In the genomic region with DNA sequence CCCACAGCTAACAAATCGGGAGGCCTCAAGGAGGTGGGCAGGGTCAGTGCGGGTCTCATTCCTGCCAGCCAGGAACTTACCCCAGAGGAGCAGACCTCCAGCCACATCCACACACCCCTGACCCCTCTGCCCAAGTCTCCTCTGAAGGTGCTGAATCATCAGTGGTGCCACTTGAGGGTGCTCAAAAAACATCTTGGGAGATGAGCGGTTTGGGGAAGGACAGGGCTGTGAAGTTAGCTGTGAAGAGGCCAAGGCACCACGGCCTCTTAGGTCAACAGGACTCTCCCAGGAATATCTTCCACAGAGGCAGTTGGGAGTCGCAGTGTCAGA, we compare ENCODE assay signal across 14 cellular contexts. TPM values are rescaled to one million over a fixed set of nuclear protein-coding genes. Genes with fewer than 3 reads are reported as not detected.
DNase-seq lines count a peak whose midpoint lies in the region; ATAC-seq and TF ChIP-seq lines count a peak whose summit lies in the region.
"Had no signal": no experiment of that assay in that cellular context is flagged by ENCODE, and none has a peak within 500 bp of the region (broad histone marks: within the 10 kb centered on the region; RNA-seq: fewer than 3 reads in every experiment).

No MANE protein-coding gene starts in this region.

- no peaks in the 10 kb centered on the region; a peak in 1 of 5 replicates for H3K9me3 Mint-ChIP-seq in H9
- H3K9me3 Mint-ChIP-seq in endodermal cell: no peaks in the 10 kb centered on the region

- H3K4me1 Mint-ChIP-seq in H9 (peaks cover 9 to 15% of the 10 kb centered on the region in 2 experiments), endodermal cell (peaks cover 9% of the 10 kb centered on the region)

- peak overlapping the region in 10 of 11 experiments; percentile 7 to 90 (median 82); a peak in 16 of 22 replicates for H3K4me2 ChIP-seq in BLaER1 treated with 17β-estradiol and CSF1 and Interleukin-3, amounts not matched to agents 10 nM and 100 nM
- H3K4me2 ChIP-seq in H9 (ENCODE audit: insufficient read depth, insufficient read length, low read length) (no peak overlapping the region), osteoblast (ENCODE audit: insufficient read depth, low read length) (peak overlapping the region; percentile 82)

- H3K23ac ChIP-seq in H9 (ENCODE audit: insufficient read length, low read depth, low read length): no peak overlapping the region

- H3K79me1 ChIP-seq in H9 (ENCODE audit: insufficient read depth, low read depth, low read length, poor library complexity, severe bottlenecking): no peaks in the 10 kb centered on the region

- no peak overlapping the region for H4K5ac ChIP-seq in H9 (ENCODE audit: insufficient read length, low read depth, low read length)

- H2BK5ac ChIP-seq in H9 (ENCODE audit: insufficient read length, low read length): no peak overlapping the region

- peak overlapping the region; percentile 58 to 74; a peak in 3 of 5 replicates for H3K4me3 Mint-ChIP-seq in H9
- H3K4me3 Mint-ChIP-seq in endodermal cell: peak overlapping the region; percentile 57

- no peak overlapping the region for H2BK20ac ChIP-seq in H9 (ENCODE audit: low read depth, low read length, poor library complexity, severe bottlenecking)

- no peak for DNase-seq in H9
- DNase-seq in endodermal cell: no peak
- peak; percentile 73 for DNase-seq in osteoblast (ENCODE audit: insufficient read length, low spot score, missing footprints)
- DNase-seq in dermis blood vessel endothelial cell: no peak
- DNase-seq in GM19240 (ENCODE audit: insufficient read length, low spot score): no peak
- no peak for DNase-seq in coronary artery (ENCODE audit: low spot score)
- DNase-seq: DND-41; midbrain; NCI-H1694; stimulated activated CD4-positive, alpha-beta T cell treated with anti-CD3 and anti-CD28 coated beads, Interleukin-4, amount 100 ng/mL, for 1 hour had no signal

- H3K27me3 Mint-ChIP-seq in H9 (ENCODE audit: low read depth) (peaks cover 43% of the 10 kb centered on the region), endodermal cell (ENCODE audit: insufficient read depth) (peaks cover 45% of the 10 kb centered on the region)

- H3K4me3 ChIP-seq in BLaER1 treated with 17β-estradiol and CSF1 and Interleukin-3, amounts not matched to agents 10 nM and 100 nM: no peak overlapping the region
- H3K4me3 ChIP-seq in endodermal cell (ENCODE audit: low read length): no peak overlapping the region
- H3K4me3 ChIP-seq in osteoblast (ENCODE audit: insufficient read depth, low read length): peak overlapping the region; percentile 73
- no peak overlapping the region for H3K4me3 ChIP-seq in coronary artery

- H3T11ph ChIP-seq in H9 (ENCODE audit: low read length): no peak overlapping the region

- no peak overlapping the region for H3K9ac ChIP-seq in BLaER1 treated with 17β-estradiol and CSF1 and Interleukin-3, amounts not matched to agents 10 nM and 100 nM
- H3K9ac ChIP-seq in H9 (ENCODE audit: extremely low read depth, insufficient read length, low read length) (no peak overlapping the region), endodermal cell (ENCODE audit: extremely low read depth, low read length, poor library complexity, severe bottlenecking) (no peak overlapping the region)

- no peaks in the 10 kb centered on the region for H3K9me3 ChIP-seq in BLaER1 treated with 17β-estradiol and CSF1 and Interleukin-3, amounts not matched to agents 10 nM and 100 nM (replicated peaks in 1 of 11)
- H3K9me3 ChIP-seq in H9 (ENCODE audit: control insufficient read depth, low read depth, low read length) (no peaks in the 10 kb centered on the region), endodermal cell (ENCODE audit: control insufficient read depth, low read length) (no peaks in the 10 kb centered on the region), osteoblast (ENCODE audit: low read depth, low read length) (no peaks in the 10 kb centered on the region)
- H3K9me3 ChIP-seq: tibial nerve had no signal

- no CpG with 5 or more reads among the region's 5 CpGs for WGBS in H9 (ENCODE audit: extremely low coverage, insufficient read length, low lambda C conversion rate)
- WGBS in endodermal cell (ENCODE audit: insufficient coverage in 1 of 2, insufficient read length in 1 of 2), 2 experiments: 95 to 97% methylated on average over 3 to 5 of the region's 5 CpGs

- no peak overlapping the region for H2BK120ac ChIP-seq in H9 (ENCODE audit: low read depth, low read length, poor library complexity, severe bottlenecking)

- no peak overlapping the region for H2AFZ ChIP-seq in H9 (ENCODE audit: low read length)
- H2AFZ ChIP-seq in osteoblast (ENCODE audit: low read length): no peak overlapping the region

- no peak overlapping the region for H3K56ac ChIP-seq in H9 (ENCODE audit: insufficient read length, low read depth, low read length)

- peaks cover 0 to 47% (median 0%) of the 10 kb centered on the region in 11 experiments; a peak in 6 of 22 replicates for H4K20me1 ChIP-seq in BLaER1 treated with 17β-estradiol and CSF1 and Interleukin-3, amounts not matched to agents 10 nM and 100 nM
- H4K20me1 ChIP-seq in H9 (ENCODE audit: control insufficient read depth, insufficient read depth, insufficient read length) (no peaks in the 10 kb centered on the region), osteoblast (ENCODE audit: insufficient read depth, low read length) (peaks cover 12% of the 10 kb centered on the region)

- H3K79me2 ChIP-seq in H9 (ENCODE audit: insufficient read depth, low read length) (no peaks in the 10 kb centered on the region), osteoblast (ENCODE audit: insufficient read depth, low read length) (no peaks in the 10 kb centered on the region)

- TF ChIP-seq CTCF in H9 (conservative IDR thresholded peaks at IDR 0.05) (no peak), endodermal cell (conservative IDR thresholded peaks at IDR 0.05) (no peak), osteoblast (IDR thresholded peaks at IDR 0.05; ENCODE audit: extremely low read depth, low read depth, low read length) (no peak), coronary artery (IDR thresholded peaks at IDR 0.05) (no peak)

- no peak overlapping the region for H3K18ac ChIP-seq in H9 (ENCODE audit: insufficient read length, low read depth, low read length)

- no peaks in the 10 kb centered on the region; a peak in 2 of 7 replicates for H3K36me3 Mint-ChIP-seq in H9 (ENCODE audit: insufficient read depth in 1 of 3, low read depth in 3 of 3)
- H3K36me3 Mint-ChIP-seq in endodermal cell (ENCODE audit: low read depth): no peaks in the 10 kb centered on the region

- no peak for ATAC-seq in HG03095 (IDR thresholded peaks at IDR 0.05; ENCODE audit: unreplicated experiment)

- no peak overlapping the region for H3K27ac ChIP-seq in BLaER1 treated with 17β-estradiol and CSF1 and Interleukin-3, amounts not matched to agents 10 nM and 100 nM
- no peak overlapping the region for H3K27ac ChIP-seq in H9 (ENCODE audit: insufficient read length, low read depth, low read length)
- H3K27ac ChIP-seq in endodermal cell (ENCODE audit: low read depth, low read length): no peak overlapping the region
- no peak overlapping the region for H3K27ac ChIP-seq in osteoblast (ENCODE audit: low read depth, low read length)
- no peak overlapping the region for H3K27ac ChIP-seq in coronary artery
- H3K27ac ChIP-seq: cardiac muscle cell had no signal

- H3K4ac ChIP-seq in H9 (ENCODE audit: low read depth, low read length): no peak overlapping the region

- H3K27ac Mint-ChIP-seq in H9: no peak overlapping the region
- H3K27ac Mint-ChIP-seq in endodermal cell: no peak overlapping the region

- peaks cover 11% of the 10 kb centered on the region for H3K23me2 ChIP-seq in H9 (ENCODE audit: insufficient read length, low read depth, low read length, poor library complexity, severe bottlenecking)

- H4K91ac ChIP-seq in H9 (ENCODE audit: insufficient read length, low read depth, low read length): no peak overlapping the region

- no peak overlapping the region for H2AK5ac ChIP-seq in H9 (ENCODE audit: insufficient read length, low read length)

- no peak overlapping the region for H3K14ac ChIP-seq in H9 (ENCODE audit: insufficient read depth, low read length)

- no peak overlapping the region for H2BK12ac ChIP-seq in H9 (ENCODE audit: insufficient read length, low read depth, low read length)

- H3K36me3 ChIP-seq in BLaER1 treated with 17β-estradiol and CSF1 and Interleukin-3, amounts not matched to agents 10 nM and 100 nM: no peaks in the 10 kb centered on the region
- no peaks in the 10 kb centered on the region for H3K36me3 ChIP-seq in endodermal cell (ENCODE audit: control insufficient read depth, insufficient read depth, low read length)
- H3K36me3 ChIP-seq in osteoblast (ENCODE audit: insufficient read depth, low read length): no peaks in the 10 kb centered on the region
- H3K36me3 ChIP-seq: cardiac muscle cell, tibial nerve had no signal

- H3K4me1 ChIP-seq in BLaER1 treated with 17β-estradiol and CSF1 and Interleukin-3, amounts not matched to agents 10 nM and 100 nM: peaks cover 18 to 47% (median 30%) of the 10 kb centered on the region in 10 experiments
- no peaks in the 10 kb centered on the region for H3K4me1 ChIP-seq in H9 (ENCODE audit: insufficient read depth, low read length)
- no peaks in the 10 kb centered on the region for H3K4me1 ChIP-seq in endodermal cell (ENCODE audit: control insufficient read depth, insufficient read depth, low read length)
- peaks cover 11% of the 10 kb centered on the region for H3K4me1 ChIP-seq in osteoblast (ENCODE audit: insufficient read depth, low read length)

- peaks cover 23 to 67% (median 32%) of the 10 kb centered on the region in 11 experiments for H3K27me3 ChIP-seq in BLaER1 treated with 17β-estradiol and CSF1 and Interleukin-3, amounts not matched to agents 10 nM and 100 nM
- peaks cover 5% of the 10 kb centered on the region; the same call in 1 of the 2 replicates for H3K27me3 ChIP-seq in H9 (ENCODE audit: insufficient read depth, low read length)
- H3K27me3 ChIP-seq in endodermal cell (ENCODE audit: control insufficient read depth, insufficient read depth, low read length, poor library complexity, severe bottlenecking): peaks cover 41% of the 10 kb centered on the region
- H3K27me3 ChIP-seq in osteoblast (ENCODE audit: insufficient read depth, low read length): peaks cover 34% of the 10 kb centered on the region

- no peak overlapping the region for H4K8ac ChIP-seq in H9 (replicated peaks; ENCODE audit: insufficient read length, low read depth, low read length)

- H2BK15ac ChIP-seq in H9 (ENCODE audit: low read depth, low read length): no peak overlapping the region

RNA-seq across cellular contexts. Expression of gene DAPK2, which starts 1.2 kb away (rescaled TPM):
- total RNA-seq in H9 (2021) (3.5 and 4.6 TPM in 2 replicates), endodermal cell (1 to 10 TPM; 2.4 to 2.6 TPM), osteoblast (23.5 and 31.8 TPM in 2 replicates), dermis blood vessel endothelial cell (6.5 and 21.1 TPM in 2 replicates)
- 3.0 TPM for polyA plus RNA-seq in endodermal cell (2013, experiment 1 of 2)
- polyA plus RNA-seq in endodermal cell (2013, experiment 2 of 2): 1.6 TPM

RNA-seq across cellular contexts. Expression of gene CIAO2A, which starts 48.6 kb away (rescaled TPM):
- total RNA-seq in H9 (2021) (74.4 and 80.1 TPM in 2 replicates), endodermal cell (10 to 100 TPM; 54.6 to 63.2 TPM), osteoblast (45.2 and 51.0 TPM in 2 replicates), dermis blood vessel endothelial cell (38.9 and 46.6 TPM in 2 replicates)
- 94.6 TPM for polyA plus RNA-seq in endodermal cell (2013, experiment 1 of 2)
- 76.5 TPM for polyA plus RNA-seq in endodermal cell (2013, experiment 2 of 2)

RNA-seq across cellular contexts. Expression of gene SNX1, which starts 50.7 kb away (rescaled TPM):
- total RNA-seq in H9 (2021): 52.8 and 58.8 TPM in 2 replicates
- total RNA-seq in endodermal cell: 10 to 100 TPM; 54.5 to 63.0 TPM
- polyA plus RNA-seq in endodermal cell (2013, experiment 1 of 2): 62.9 TPM
- polyA plus RNA-seq in endodermal cell (2013, experiment 2 of 2): 61.1 TPM
- total RNA-seq in osteoblast: 51.0 and 51.9 TPM in 2 replicates
- 52.4 and 56.2 TPM in 2 replicates for total RNA-seq in dermis blood vessel endothelial cell
